Comparison of ENCODE assay signal across 1 cellular context in the genomic region with DNA sequence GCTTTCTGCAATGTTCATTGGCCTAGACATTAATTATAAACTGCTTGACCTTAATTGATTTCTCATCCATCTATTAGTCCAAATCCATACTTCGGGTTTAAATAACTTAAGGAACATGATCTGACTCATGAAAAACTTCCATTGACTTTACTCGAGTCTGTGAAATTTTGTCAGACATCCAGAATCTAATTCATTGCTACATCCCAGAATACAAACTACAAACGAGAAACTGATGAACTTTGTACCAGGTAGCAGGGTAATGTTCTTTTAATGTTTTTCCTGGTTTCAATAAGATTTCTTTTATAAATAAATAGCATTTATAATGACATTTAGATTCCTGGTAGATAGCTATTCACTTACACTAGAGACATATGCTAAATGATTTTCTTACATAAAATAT.
TF ChIP-seq lines count a peak whose summit lies in the region.

No MANE protein-coding gene starts in this region.

TF ChIP-seq in SK-N-SH, 30 proteins besides CTCF, POLR2A, EP300 and RAD21 (continued from another document):
- no peak for TF ChIP-seq USF1 (IDR thresholded peaks at IDR 0.05; ENCODE audit: borderline replicate concordance, low read depth)
- no peak for TF ChIP-seq NFIC (IDR thresholded peaks at IDR 0.05; ENCODE audit: borderline replicate concordance)
- no peak for TF ChIP-seq MEF2A (IDR thresholded peaks at IDR 0.05; ENCODE audit: borderline replicate concordance, low read depth)
- no peak for TF ChIP-seq NRF1 (IDR thresholded peaks at IDR 0.05; ENCODE audit: low read depth, low read length)
- no peak for TF ChIP-seq SMC3 (IDR thresholded peaks at IDR 0.05; ENCODE audit: low read depth, low read length)
- TF ChIP-seq RFX5 (IDR thresholded peaks at IDR 0.05; ENCODE audit: low read length) = no peak
- TF ChIP-seq YY1 (IDR thresholded peaks at IDR 0.05; ENCODE audit: low read depth) = no peak
- TF ChIP-seq, protein P1, sequence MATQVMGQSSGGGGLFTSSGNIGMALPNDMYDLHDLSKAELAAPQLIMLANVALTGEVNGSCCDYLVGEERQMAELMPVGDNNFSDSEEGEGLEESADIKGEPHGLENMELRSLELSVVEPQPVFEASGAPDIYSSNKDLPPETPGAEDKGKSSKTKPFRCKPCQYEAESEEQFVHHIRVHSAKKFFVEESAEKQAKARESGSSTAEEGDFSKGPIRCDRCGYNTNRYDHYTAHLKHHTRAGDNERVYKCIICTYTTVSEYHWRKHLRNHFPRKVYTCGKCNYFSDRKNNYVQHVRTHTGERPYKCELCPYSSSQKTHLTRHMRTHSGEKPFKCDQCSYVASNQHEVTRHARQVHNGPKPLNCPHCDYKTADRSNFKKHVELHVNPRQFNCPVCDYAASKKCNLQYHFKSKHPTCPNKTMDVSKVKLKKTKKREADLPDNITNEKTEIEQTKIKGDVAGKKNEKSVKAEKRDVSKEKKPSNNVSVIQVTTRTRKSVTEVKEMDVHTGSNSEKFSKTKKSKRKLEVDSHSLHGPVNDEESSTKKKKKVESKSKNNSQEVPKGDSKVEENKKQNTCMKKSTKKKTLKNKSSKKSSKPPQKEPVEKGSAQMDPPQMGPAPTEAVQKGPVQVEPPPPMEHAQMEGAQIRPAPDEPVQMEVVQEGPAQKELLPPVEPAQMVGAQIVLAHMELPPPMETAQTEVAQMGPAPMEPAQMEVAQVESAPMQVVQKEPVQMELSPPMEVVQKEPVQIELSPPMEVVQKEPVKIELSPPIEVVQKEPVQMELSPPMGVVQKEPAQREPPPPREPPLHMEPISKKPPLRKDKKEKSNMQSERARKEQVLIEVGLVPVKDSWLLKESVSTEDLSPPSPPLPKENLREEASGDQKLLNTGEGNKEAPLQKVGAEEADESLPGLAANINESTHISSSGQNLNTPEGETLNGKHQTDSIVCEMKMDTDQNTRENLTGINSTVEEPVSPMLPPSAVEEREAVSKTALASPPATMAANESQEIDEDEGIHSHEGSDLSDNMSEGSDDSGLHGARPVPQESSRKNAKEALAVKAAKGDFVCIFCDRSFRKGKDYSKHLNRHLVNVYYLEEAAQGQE (IDR thresholded peaks at IDR 0.05; ENCODE audit: low read depth, low read length) = no peak
- TF ChIP-seq GABPA (IDR thresholded peaks at IDR 0.05; ENCODE audit: low read depth) = no peak
- no peak for TF ChIP-seq RXRA (IDR thresholded peaks at IDR 0.05; ENCODE audit: borderline replicate concordance, low read depth)
